28 cellular contexts compared by ENCODE assay signal in the genomic region with DNA sequence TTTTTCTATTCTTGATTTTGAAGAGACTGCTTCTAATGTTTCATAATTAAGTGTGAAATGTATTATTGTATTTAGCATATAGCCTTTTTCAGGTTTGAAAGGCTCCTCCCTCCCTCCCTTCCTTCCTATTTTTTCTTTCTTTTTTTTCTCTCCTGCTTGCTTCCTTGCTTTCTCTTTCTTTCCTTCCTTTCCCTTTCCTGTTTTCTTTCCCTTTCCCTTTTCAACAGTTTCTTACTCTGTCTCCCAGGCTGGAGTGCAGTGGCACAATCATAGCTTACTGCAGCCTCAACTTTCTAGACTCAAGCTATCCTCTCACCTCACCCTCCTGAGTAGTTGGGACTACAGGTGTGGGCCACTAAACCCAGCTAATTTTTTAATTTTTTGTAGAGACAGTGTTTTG.
"Had no signal": no experiment of that assay in that cellular context is flagged by ENCODE, and none has a peak within 500 bp of the region (broad histone marks: within the 10 kb centered on the region; RNA-seq: fewer than 3 reads in every experiment).

No MANE protein-coding gene starts in this region.

- DNase-seq: natural killer cell; occipital lobe; ovary; posterior cingulate gyrus; psoas muscle; right cardiac atrium; right lobe of liver; sigmoid colon; small intestine; stimulated activated CD4-positive, alpha-beta T cell treated with anti-CD3 and anti-CD28 coated beads, Interleukin-15, amount 100 ng/mL, for 24 hours; stimulated activated CD4-positive, alpha-beta T cell treated with anti-CD3 and anti-CD28 coated beads, Interleukin-2, amount 100 ng/mL, for 24 hours; stimulated activated CD4-positive, alpha-beta T cell treated with anti-CD3 and anti-CD28 coated beads, Interleukin-2, amount 100 ng/mL, for 48 hours; stimulated activated CD4-positive, alpha-beta T cell treated with anti-CD3 and anti-CD28 coated beads, Interleukin-4, amount 100 ng/mL, for 24 hours; stimulated activated naive B cell treated with anti-CD40 and anti-IgM and Interleukin-4, amounts not matched to agents 10 μg/mL and 1 μg/mL and 100 μg/mL, for 72 hours; stimulated activated naive CD4-positive, alpha-beta T cell treated with Interleukin-2 at 50 U/mL for 16 hours; stomach; thyroid gland; trophoblast cell; upper lobe of left lung had no signal

- H3K27me3 ChIP-seq: neural progenitor cell, ovary, right lobe of liver, sigmoid colon, stomach, thyroid gland, tibial nerve, upper lobe of left lung, vagina had no signal

- H3K27ac Mint-ChIP-seq: natural killer cell; nephron; neural progenitor cell; progenitor cell of endocrine pancreas; stimulated activated effector memory CD8-positive, alpha-beta T cell treated with anti-CD3 and anti-CD28 coated beads, Interleukin-12 subunit alpha, Interleukin-12 subunit beta, amount 100 ng/mL, for 72 hours; stimulated activated naive B cell treated with anti-CD40 and anti-IgM and Interleukin-4, amounts not matched to agents 10 μg/mL and 1 μg/mL and 100 μg/mL, for 72 hours; stimulated activated naive CD8-positive, alpha-beta T cell treated with anti-CD3 and anti-CD28 coated beads, Interleukin-15, Interleukin-2, amounts not matched to agents 100 ng/mL and 50 ng/mL, for 24 hours had no signal

- H3K4me3 ChIP-seq: neural progenitor cell, ovary, psoas muscle, right lobe of liver, sigmoid colon, stomach, thoracic aorta, thyroid gland, tibial nerve, upper lobe of left lung, vagina had no signal

- ATAC-seq: natural killer cell; psoas muscle; right cardiac atrium; right lobe of liver; stimulated activated effector memory CD8-positive, alpha-beta T cell treated with anti-CD3 and anti-CD28 coated beads, Interleukin-12 subunit alpha, Interleukin-12 subunit beta, amount 100 ng/mL, for 72 hours; stimulated activated naive B cell treated with anti-CD40 and anti-IgM and Interleukin-4, amounts not matched to agents 10 μg/mL and 1 μg/mL and 100 μg/mL, for 72 hours had no signal

- H3K9me3 Mint-ChIP-seq: natural killer cell had no signal

- H3K36me3 Mint-ChIP-seq: stimulated activated effector memory CD8-positive, alpha-beta T cell treated with anti-CD3 and anti-CD28 coated beads, Interleukin-12 subunit alpha, Interleukin-12 subunit beta, amount 100 ng/mL, for 72 hours had no signal

- H3K9me3 ChIP-seq: ovary, psoas muscle, sigmoid colon, thoracic aorta, thyroid gland, tibial nerve, vagina had no signal

- H3K27ac ChIP-seq: neural progenitor cell, ovary, parathyroid adenoma, psoas muscle, right lobe of liver, sigmoid colon, stomach, thoracic aorta, thyroid gland, tibial nerve, upper lobe of left lung, vagina had no signal

- H3K27me3 Mint-ChIP-seq: progenitor cell of endocrine pancreas; stimulated activated naive B cell treated with anti-CD40 and anti-IgM and Interleukin-4, amounts not matched to agents 10 μg/mL and 1 μg/mL and 100 μg/mL, for 72 hours; stimulated activated naive CD8-positive, alpha-beta T cell treated with anti-CD3 and anti-CD28 coated beads, Interleukin-15, Interleukin-2, amounts not matched to agents 100 ng/mL and 50 ng/mL, for 24 hours had no signal

- H3K36me3 ChIP-seq: ovary, right lobe of liver, sigmoid colon, stomach, thoracic aorta, thyroid gland, tibial nerve, upper lobe of left lung, vagina had no signal

- H3K4me1 ChIP-seq: neural progenitor cell, parathyroid adenoma, psoas muscle, right lobe of liver, sigmoid colon, stomach, thyroid gland, tibial nerve, upper lobe of left lung, vagina had no signal

- H3K4me1 Mint-ChIP-seq: nephron; neural progenitor cell; stimulated activated effector memory CD8-positive, alpha-beta T cell treated with anti-CD3 and anti-CD28 coated beads, Interleukin-12 subunit alpha, Interleukin-12 subunit beta, amount 100 ng/mL, for 72 hours had no signal

- H3K4me3 Mint-ChIP-seq: natural killer cell; nephron; neural progenitor cell; stimulated activated effector memory CD8-positive, alpha-beta T cell treated with anti-CD3 and anti-CD28 coated beads, Interleukin-12 subunit alpha, Interleukin-12 subunit beta, amount 100 ng/mL, for 72 hours; stimulated activated naive B cell treated with anti-CD40 and anti-IgM and Interleukin-4, amounts not matched to agents 10 μg/mL and 1 μg/mL and 100 μg/mL, for 72 hours; stimulated activated naive CD8-positive, alpha-beta T cell treated with anti-CD3 and anti-CD28 coated beads, Interleukin-15, Interleukin-2, amounts not matched to agents 100 ng/mL and 50 ng/mL, for 24 hours had no signal
